10 cellular contexts compared by ENCODE assay signal in the genomic region with DNA sequence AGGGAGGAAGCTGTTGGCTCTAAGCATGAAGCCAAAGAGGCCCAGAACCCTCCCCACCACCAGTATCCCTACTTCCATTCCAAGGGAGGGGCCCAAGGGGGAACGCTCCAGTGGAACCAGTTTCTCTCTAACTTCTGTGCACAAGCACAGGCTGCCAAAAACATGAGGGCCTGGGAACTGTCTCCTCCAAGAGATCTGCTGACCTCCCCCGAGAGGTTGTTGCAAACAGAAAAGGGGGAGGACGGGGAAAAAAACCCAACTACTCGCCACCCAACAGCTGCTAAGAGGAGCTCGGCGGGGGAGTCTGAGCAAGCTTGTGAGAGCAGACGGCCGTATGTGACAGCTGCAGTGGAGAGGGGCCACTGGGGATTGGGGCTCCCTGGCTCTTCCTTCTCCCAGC. TPM values are rescaled to one million over a fixed set of nuclear protein-coding genes. Genes with fewer than 3 reads are reported as not detected.
DNase-seq lines count a peak whose midpoint lies in the region; ATAC-seq and TF ChIP-seq lines count a peak whose summit lies in the region.
"Had no signal": no experiment of that assay in that cellular context is flagged by ENCODE, and none has a peak within 500 bp of the region (broad histone marks: within the 10 kb centered on the region; RNA-seq: fewer than 3 reads in every experiment).

No MANE protein-coding gene starts in this region.

- H3K4me1 ChIP-seq in right lobe of liver = no peaks in the 10 kb centered on the region

- H3K27ac ChIP-seq in KOPT-K1 (ENCODE audit: low read depth, low read length, poor library complexity, severe bottlenecking) (peak overlapping the region; percentile 35), right lobe of liver (no peak overlapping the region)

- no peaks in the 10 kb centered on the region for H3K9me3 Mint-ChIP-seq in activated naive CD8-positive, alpha-beta T cell treated with anti-CD3 and anti-CD28 coated beads, Interleukin-2, amount 50 U/mL, for 24 hours
- no peaks in the 10 kb centered on the region for H3K9me3 Mint-ChIP-seq in stimulated activated memory B cell treated with anti-CD40 and anti-IgM and Interleukin-4, amounts not matched to agents 10 μg/mL and 1 μg/mL and 100 μg/mL, for 72 hours
- H3K9me3 Mint-ChIP-seq in activated T-helper 1 cell treated with anti-CD3 and anti-CD28 coated beads, Interleukin-12 subunit alpha, Interleukin-12 subunit beta, Interleukin-2, Interleukin-4 antibody, amounts not matched to agents 30 ng/mL and 10 ng/mL and 1 ng/mL, durations not matched to agents 14 hours and 24 hours and 36 hours = no peaks in the 10 kb centered on the region
- H3K9me3 Mint-ChIP-seq in T-helper 2 cell treated with Interferon-gamma antibody and Interleukin-4, amounts not matched to agents 5 μg/mL and 100 μg/mL, for 36 hours = peaks cover 4% of the 10 kb centered on the region

- H3K27ac Mint-ChIP-seq in activated naive CD8-positive, alpha-beta T cell treated with anti-CD3 and anti-CD28 coated beads, Interleukin-2, amount 50 U/mL, for 24 hours = peak overlapping the region; percentile 27
- peak overlapping the region; percentile 6 for H3K27ac Mint-ChIP-seq in stimulated activated memory B cell treated with anti-CD40 and anti-IgM and Interleukin-4, amounts not matched to agents 10 μg/mL and 1 μg/mL and 100 μg/mL, for 72 hours
- no peak overlapping the region for H3K27ac Mint-ChIP-seq in activated T-helper 1 cell treated with anti-CD3 and anti-CD28 coated beads, Interleukin-12 subunit alpha, Interleukin-12 subunit beta, Interleukin-2, Interleukin-4 antibody, amounts not matched to agents 30 ng/mL and 10 ng/mL and 1 ng/mL, durations not matched to agents 14 hours and 24 hours and 36 hours
- H3K27ac Mint-ChIP-seq in T-helper 2 cell treated with Interferon-gamma antibody and Interleukin-4, amounts not matched to agents 5 μg/mL and 100 μg/mL, for 36 hours = no peak overlapping the region

- peaks cover 27% of the 10 kb centered on the region for H3K36me3 Mint-ChIP-seq in activated naive CD8-positive, alpha-beta T cell treated with anti-CD3 and anti-CD28 coated beads, Interleukin-2, amount 50 U/mL, for 24 hours (ENCODE audit: low read depth)
- peaks cover 51% of the 10 kb centered on the region for H3K36me3 Mint-ChIP-seq in stimulated activated memory B cell treated with anti-CD40 and anti-IgM and Interleukin-4, amounts not matched to agents 10 μg/mL and 1 μg/mL and 100 μg/mL, for 72 hours
- H3K36me3 Mint-ChIP-seq in activated T-helper 1 cell treated with anti-CD3 and anti-CD28 coated beads, Interleukin-12 subunit alpha, Interleukin-12 subunit beta, Interleukin-2, Interleukin-4 antibody, amounts not matched to agents 30 ng/mL and 10 ng/mL and 1 ng/mL, durations not matched to agents 14 hours and 24 hours and 36 hours (ENCODE audit: low read depth) = peaks cover 34% of the 10 kb centered on the region
- peaks cover 50% of the 10 kb centered on the region for H3K36me3 Mint-ChIP-seq in T-helper 2 cell treated with Interferon-gamma antibody and Interleukin-4, amounts not matched to agents 5 μg/mL and 100 μg/mL, for 36 hours (ENCODE audit: low read depth)

- 67% methylated on average over 5 of the region's 8 CpGs for WGBS in right lobe of liver (ENCODE audit: insufficient coverage, low coverage, low lambda C conversion rate, missing lambda C conversion rate)

- no peak overlapping the region for H3K4me3 Mint-ChIP-seq in activated naive CD8-positive, alpha-beta T cell treated with anti-CD3 and anti-CD28 coated beads, Interleukin-2, amount 50 U/mL, for 24 hours
- H3K4me3 Mint-ChIP-seq in stimulated activated memory B cell treated with anti-CD40 and anti-IgM and Interleukin-4, amounts not matched to agents 10 μg/mL and 1 μg/mL and 100 μg/mL, for 72 hours = no peak overlapping the region
- no peak overlapping the region for H3K4me3 Mint-ChIP-seq in activated T-helper 1 cell treated with anti-CD3 and anti-CD28 coated beads, Interleukin-12 subunit alpha, Interleukin-12 subunit beta, Interleukin-2, Interleukin-4 antibody, amounts not matched to agents 30 ng/mL and 10 ng/mL and 1 ng/mL, durations not matched to agents 14 hours and 24 hours and 36 hours
- no peak overlapping the region for H3K4me3 Mint-ChIP-seq in T-helper 2 cell treated with Interferon-gamma antibody and Interleukin-4, amounts not matched to agents 5 μg/mL and 100 μg/mL, for 36 hours

- H3K27me3 Mint-ChIP-seq in activated naive CD8-positive, alpha-beta T cell treated with anti-CD3 and anti-CD28 coated beads, Interleukin-2, amount 50 U/mL, for 24 hours = no peaks in the 10 kb centered on the region
- no peaks in the 10 kb centered on the region for H3K27me3 Mint-ChIP-seq in stimulated activated memory B cell treated with anti-CD40 and anti-IgM and Interleukin-4, amounts not matched to agents 10 μg/mL and 1 μg/mL and 100 μg/mL, for 72 hours
- no peaks in the 10 kb centered on the region for H3K27me3 Mint-ChIP-seq in activated T-helper 1 cell treated with anti-CD3 and anti-CD28 coated beads, Interleukin-12 subunit alpha, Interleukin-12 subunit beta, Interleukin-2, Interleukin-4 antibody, amounts not matched to agents 30 ng/mL and 10 ng/mL and 1 ng/mL, durations not matched to agents 14 hours and 24 hours and 36 hours (ENCODE audit: insufficient read depth)
- no peaks in the 10 kb centered on the region for H3K27me3 Mint-ChIP-seq in T-helper 2 cell treated with Interferon-gamma antibody and Interleukin-4, amounts not matched to agents 5 μg/mL and 100 μg/mL, for 36 hours (ENCODE audit: low read depth)

- H3K36me3 ChIP-seq in KOPT-K1 (ENCODE audit: insufficient read depth, low read length) = peaks cover 97% of the 10 kb centered on the region
- H3K36me3 ChIP-seq in right lobe of liver = peaks cover 0 to 22% (median 5%) of the 10 kb centered on the region in 4 donors

- H3K27me3 ChIP-seq in right lobe of liver = no peaks in the 10 kb centered on the region

- H3K9me3 ChIP-seq in KOPT-K1 (ENCODE audit: insufficient read depth, low read length, poor library complexity, severe bottlenecking) (no peaks in the 10 kb centered on the region), right lobe of liver (no peaks in the 10 kb centered on the region)

- H3K4me3 ChIP-seq in right lobe of liver = no peak overlapping the region

- intact Hi-C loops in right lobe of liver (cut with DNase I) = no loop called here
- intact Hi-C loops in activated T-helper 1 cell treated with anti-CD3 and anti-CD28 coated beads, Interleukin-12 subunit alpha, Interleukin-12 subunit beta, Interleukin-2, Interleukin-4 antibody, amounts not matched to agents 30 ng/mL and 10 ng/mL and 1 ng/mL, durations not matched to agents 14 hours and 24 hours and 36 hours (cut with micrococcal nuclease) = no loop called here

- peaks cover 25% of the 10 kb centered on the region for H3K4me1 Mint-ChIP-seq in activated naive CD8-positive, alpha-beta T cell treated with anti-CD3 and anti-CD28 coated beads, Interleukin-2, amount 50 U/mL, for 24 hours
- peaks cover 25% of the 10 kb centered on the region for H3K4me1 Mint-ChIP-seq in stimulated activated memory B cell treated with anti-CD40 and anti-IgM and Interleukin-4, amounts not matched to agents 10 μg/mL and 1 μg/mL and 100 μg/mL, for 72 hours
- peaks cover 5% of the 10 kb centered on the region for H3K4me1 Mint-ChIP-seq in activated T-helper 1 cell treated with anti-CD3 and anti-CD28 coated beads, Interleukin-12 subunit alpha, Interleukin-12 subunit beta, Interleukin-2, Interleukin-4 antibody, amounts not matched to agents 30 ng/mL and 10 ng/mL and 1 ng/mL, durations not matched to agents 14 hours and 24 hours and 36 hours (ENCODE audit: low read depth)
- H3K4me1 Mint-ChIP-seq in T-helper 2 cell treated with Interferon-gamma antibody and Interleukin-4, amounts not matched to agents 5 μg/mL and 100 μg/mL, for 36 hours (ENCODE audit: low read depth) = peaks cover 6% of the 10 kb centered on the region

- TF ChIP-seq POLR2A in right lobe of liver (IDR thresholded peaks at IDR 0.05) = no peak

- ATAC-seq in activated naive CD8-positive, alpha-beta T cell treated with anti-CD3 and anti-CD28 coated beads, Interleukin-2, amount 50 U/mL, for 24 hours = no peak
- peak in 3 of 4 donors; percentile 17 to 40 (median 37) for ATAC-seq in right lobe of liver
- no peak for ATAC-seq in stimulated activated memory B cell treated with anti-CD40 and anti-IgM and Interleukin-4, amounts not matched to agents 10 μg/mL and 1 μg/mL and 100 μg/mL, for 72 hours

- no peak for TF ChIP-seq CTCF in right lobe of liver (IDR thresholded peaks at IDR 0.05)

- no peak for DNase-seq in activated naive CD8-positive, alpha-beta T cell treated with anti-CD3 and anti-CD28 coated beads, Interleukin-2, amount 50 U/mL, for 24 hours
- DNase-seq in right lobe of liver (no peak), DMS153 (lab: John Stamatoyannopoulos, UW) (no peak), SKM-1 treated with dmso at 0.1 percent for 144 hours (lab: John Stamatoyannopoulos, UW; ENCODE audit: unreplicated experiment) (no peak)
- no peak for DNase-seq in activated T-helper 1 cell treated with anti-CD3 and anti-CD28 coated beads, Interleukin-12 subunit alpha, Interleukin-12 subunit beta, Interleukin-2, Interleukin-4 antibody, amounts not matched to agents 30 ng/mL and 10 ng/mL and 1 ng/mL, durations not matched to agents 14 hours and 24 hours and 36 hours (ENCODE audit: low spot score)
- DNase-seq in T-helper 2 cell treated with Interferon-gamma antibody and Interleukin-4, amounts not matched to agents 5 μg/mL and 100 μg/mL, for 36 hours (ENCODE audit: low spot score) = no peak
- DNase-seq: OCI-M1, trophoblast cell had no signal

RNA-seq across cellular contexts. Expression of a gene that starts 15.7 kb away (rescaled TPM):
- total RNA-seq in right lobe of liver = 10 to 100 TPM; 31.7 to 80.0 (median 56.9) TPM
- 71.6 and 75.4 TPM in 2 replicates for total RNA-seq in activated T-helper 1 cell treated with anti-CD3 and anti-CD28 coated beads, Interleukin-12 subunit alpha, Interleukin-12 subunit beta, Interleukin-2, Interleukin-4 antibody, amounts not matched to agents 30 ng/mL and 10 ng/mL and 1 ng/mL, durations not matched to agents 14 hours and 24 hours and 36 hours

RNA-seq across cellular contexts. Expression of a gene that starts 40.5 kb away (rescaled TPM):
- 1 to 10 TPM; 4.4 to 7.3 (median 5.9) TPM for total RNA-seq in right lobe of liver
- total RNA-seq in activated T-helper 1 cell treated with anti-CD3 and anti-CD28 coated beads, Interleukin-12 subunit alpha, Interleukin-12 subunit beta, Interleukin-2, Interleukin-4 antibody, amounts not matched to agents 30 ng/mL and 10 ng/mL and 1 ng/mL, durations not matched to agents 14 hours and 24 hours and 36 hours = 13.9 and 14.8 TPM in 2 replicates

RNA-seq across cellular contexts. Expression of a gene that starts 45.5 kb away (rescaled TPM):
- total RNA-seq in right lobe of liver = 10 to 100 TPM; 26.9 to 41.0 (median 34.1) TPM
- 58.3 and 61.9 TPM in 2 replicates for total RNA-seq in activated T-helper 1 cell treated with anti-CD3 and anti-CD28 coated beads, Interleukin-12 subunit alpha, Interleukin-12 subunit beta, Interleukin-2, Interleukin-4 antibody, amounts not matched to agents 30 ng/mL and 10 ng/mL and 1 ng/mL, durations not matched to agents 14 hours and 24 hours and 36 hours

Comparison
In these comparisons a context has a peak if more than half of its experiments do, and no peak if none do; other contexts are left out.
1. ATAC-seq: peak in right lobe of liver (3 of 4); none in activated naive CD8-positive, alpha-beta T cell treated with anti-CD3 and anti-CD28 coated beads, Interleukin-2, amount 50 U/mL, for 24 hours (single experiment) and stimulated activated memory B cell treated with anti-CD40 and anti-IgM and Interleukin-4, amounts not matched to agents 10 μg/mL and 1 μg/mL and 100 μg/mL, for 72 hours (single experiment).
2. H3K27ac Mint-ChIP-seq: peak in activated naive CD8-positive, alpha-beta T cell treated with anti-CD3 and anti-CD28 coated beads, Interleukin-2, amount 50 U/mL, for 24 hours (single experiment) and stimulated activated memory B cell treated with anti-CD40 and anti-IgM and Interleukin-4, amounts not matched to agents 10 μg/mL and 1 μg/mL and 100 μg/mL, for 72 hours (single experiment); none in activated T-helper 1 cell treated with anti-CD3 and anti-CD28 coated beads, Interleukin-12 subunit alpha, Interleukin-12 subunit beta, Interleukin-2, Interleukin-4 antibody, amounts not matched to agents 30 ng/mL and 10 ng/mL and 1 ng/mL, durations not matched to agents 14 hours and 24 hours and 36 hours (single experiment) and T-helper 2 cell treated with Interferon-gamma antibody and Interleukin-4, amounts not matched to agents 5 μg/mL and 100 μg/mL, for 36 hours (single experiment).